In the genomic region with DNA sequence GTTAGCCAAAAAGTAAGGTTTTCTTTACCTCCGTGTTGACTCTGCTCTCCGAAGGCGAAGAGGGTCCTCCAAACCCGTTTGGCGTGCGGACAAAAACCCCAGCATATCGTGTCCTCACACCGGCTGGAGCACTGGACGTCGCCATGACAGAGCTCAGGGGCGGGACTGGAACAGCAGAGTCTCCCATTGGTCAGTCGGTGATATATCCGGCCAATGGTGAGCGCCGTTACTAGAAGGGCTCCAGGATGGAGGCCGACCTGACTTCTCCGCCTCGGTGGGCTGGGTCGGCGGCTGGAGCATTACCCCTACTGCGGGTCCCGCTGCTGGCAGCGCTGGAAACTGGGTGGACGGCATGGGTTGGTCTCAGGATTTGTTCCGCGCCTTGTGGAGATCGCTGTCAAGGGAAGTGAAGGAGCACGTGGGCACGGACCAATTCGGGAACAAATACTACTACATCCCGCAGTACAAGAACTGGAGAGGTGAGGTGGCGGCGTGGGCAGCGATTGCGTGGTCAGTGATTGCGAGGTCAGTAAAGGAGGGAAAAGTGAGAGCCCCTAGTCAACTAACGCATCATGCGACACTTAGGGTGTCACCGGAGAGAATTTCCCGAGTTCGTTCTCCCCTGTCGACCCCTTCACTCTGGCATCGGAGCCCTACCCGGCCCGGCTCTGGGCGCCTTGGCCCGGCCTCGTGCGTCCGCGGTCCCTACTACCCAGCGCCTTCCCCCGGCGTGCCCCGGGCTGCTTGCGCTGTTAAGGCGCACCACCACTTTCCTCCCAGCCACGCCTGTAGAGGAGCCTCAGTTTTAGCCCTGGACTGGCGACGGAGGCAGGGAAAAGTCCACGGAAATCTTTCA, we compare ENCODE assay signal across 8 cellular contexts. TPM values are rescaled to one million over a fixed set of nuclear protein-coding genes. Genes with fewer than 3 reads are reported as not detected.
DNase-seq lines count a peak whose midpoint lies in the region; ATAC-seq and TF ChIP-seq lines count a peak whose summit lies in the region.

A gene with protein sequence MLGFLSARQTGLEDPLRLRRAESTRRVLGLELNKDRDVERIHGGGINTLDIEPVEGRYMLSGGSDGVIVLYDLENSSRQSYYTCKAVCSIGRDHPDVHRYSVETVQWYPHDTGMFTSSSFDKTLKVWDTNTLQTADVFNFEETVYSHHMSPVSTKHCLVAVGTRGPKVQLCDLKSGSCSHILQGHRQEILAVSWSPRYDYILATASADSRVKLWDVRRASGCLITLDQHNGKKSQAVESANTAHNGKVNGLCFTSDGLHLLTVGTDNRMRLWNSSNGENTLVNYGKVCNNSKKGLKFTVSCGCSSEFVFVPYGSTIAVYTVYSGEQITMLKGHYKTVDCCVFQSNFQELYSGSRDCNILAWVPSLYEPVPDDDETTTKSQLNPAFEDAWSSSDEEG (minus strand): TSS at position 167 of the 856 bp plus-strand sequence. CDS start 62 bp downstream, at position 105.
TSS of gene NDUFAF2 (plus strand) at position 302 of the 856 bp plus-strand sequence. CDS start at position 353, 51 bp downstream.

- DNase-seq in GM06990 (ENCODE audit: extremely low read depth, insufficient read length) (peak; percentile 84), NB4 (ENCODE audit: low read depth) (peak; percentile 93), SK-N-DZ (ENCODE audit: low spot score) (peak; percentile 93), glomerular visceral epithelial cell (ENCODE audit: extremely low spot score) (peak; percentile 94), occipital lobe (lab: John Stamatoyannopoulos, UW) (peak; percentile 92)
- peak; percentile 93 for DNase-seq in activated naive CD4-positive, alpha-beta T cell treated with anti-CD3 and anti-CD28 coated beads, Interleukin-2, amount 10 ng/mL, durations not matched to agents 7 days and 5 days

- H3K4me3 Mint-ChIP-seq in activated naive CD4-positive, alpha-beta T cell treated with anti-CD3 and anti-CD28 coated beads, Interleukin-2, amount 10 ng/mL, durations not matched to agents 7 days and 5 days = no peak within 1 kb of the TSS

- no peaks in the 10 kb centered on the region for H3K27me3 Mint-ChIP-seq in activated naive CD4-positive, alpha-beta T cell treated with anti-CD3 and anti-CD28 coated beads, Interleukin-2, amount 10 ng/mL, durations not matched to agents 7 days and 5 days

- no peaks in the 10 kb centered on the region for H3K36me3 ChIP-seq in GM06990 (ENCODE audit: control insufficient read depth, insufficient read depth, low read length)

- TF ChIP-seq CTCF in GM06990 (IDR thresholded peaks at IDR 0.05; ENCODE audit: insufficient read depth, low read length, poor library complexity, severe bottlenecking) (no peak), NB4 (IDR thresholded peaks at IDR 0.05; ENCODE audit: low read depth, low read length) (no peak)

- peak; percentile 64 for TF ChIP-seq POLR2A in NB4 (IDR thresholded peaks at IDR 0.05; ENCODE audit: extremely low read depth, insufficient read length)

- peak; percentile 100 for ATAC-seq in HG02571 (IDR thresholded peaks at IDR 0.05; ENCODE audit: unreplicated experiment)

- H3K4me1 Mint-ChIP-seq in activated naive CD4-positive, alpha-beta T cell treated with anti-CD3 and anti-CD28 coated beads, Interleukin-2, amount 10 ng/mL, durations not matched to agents 7 days and 5 days = peaks cover 20% of the 10 kb centered on the region

- no peaks in the 10 kb centered on the region for H3K9me3 Mint-ChIP-seq in activated naive CD4-positive, alpha-beta T cell treated with anti-CD3 and anti-CD28 coated beads, Interleukin-2, amount 10 ng/mL, durations not matched to agents 7 days and 5 days

- H3K4me3 ChIP-seq in GM06990 (replicated peaks; ENCODE audit: low read depth, low read length) (peak within 1 kb of the TSS; percentile 79), NB4 (ENCODE audit: low read depth, low read length) (peak within 1 kb of the TSS; percentile 94)

- H3K27me3 ChIP-seq in GM06990 (replicated peaks; ENCODE audit: control insufficient read depth, insufficient read depth, low read length) = no peaks in the 10 kb centered on the region

- H3K36me3 Mint-ChIP-seq in activated naive CD4-positive, alpha-beta T cell treated with anti-CD3 and anti-CD28 coated beads, Interleukin-2, amount 10 ng/mL, durations not matched to agents 7 days and 5 days = no peaks in the 10 kb centered on the region

- H3K27ac ChIP-seq in temporal lobe (ENCODE audit: low read depth, low read length) = no peak within 1 kb of the TSS

- CTCF ChIA-PET in activated naive CD4-positive, alpha-beta T cell treated with anti-CD3 and anti-CD28 coated beads, Interleukin-2, amount 10 ng/mL, durations not matched to agents 7 days and 5 days (lab: Charles Lee) = no interaction called here

- no peak within 1 kb of the TSS for H3K27ac Mint-ChIP-seq in activated naive CD4-positive, alpha-beta T cell treated with anti-CD3 and anti-CD28 coated beads, Interleukin-2, amount 10 ng/mL, durations not matched to agents 7 days and 5 days

RNA-seq across cellular contexts. Expression of the first gene that starts in this region (rescaled TPM):
- 54.9 and 57.6 TPM in 2 replicates for polyA plus RNA-seq in SK-N-DZ (2014; cell fraction: cytosol; rRNA removed)
- 19.5 and 34.0 TPM in 2 replicates for polyA plus RNA-seq in SK-N-DZ (2014; cell fraction: nucleus; rRNA removed)
- total RNA-seq in occipital lobe (34.6 TPM), temporal lobe (22.1 TPM)

RNA-seq across cellular contexts. Expression of gene NDUFAF2, which starts in this region (rescaled TPM):
- polyA plus RNA-seq in SK-N-DZ (2014; cell fraction: cytosol; rRNA removed) = 105 and 151 TPM in 2 replicates
- polyA plus RNA-seq in SK-N-DZ (2014; cell fraction: nucleus; rRNA removed) = 82.2 and 123 TPM in 2 replicates
- total RNA-seq in occipital lobe (24.0 TPM), temporal lobe (25.6 TPM)
